In the genomic region with DNA sequence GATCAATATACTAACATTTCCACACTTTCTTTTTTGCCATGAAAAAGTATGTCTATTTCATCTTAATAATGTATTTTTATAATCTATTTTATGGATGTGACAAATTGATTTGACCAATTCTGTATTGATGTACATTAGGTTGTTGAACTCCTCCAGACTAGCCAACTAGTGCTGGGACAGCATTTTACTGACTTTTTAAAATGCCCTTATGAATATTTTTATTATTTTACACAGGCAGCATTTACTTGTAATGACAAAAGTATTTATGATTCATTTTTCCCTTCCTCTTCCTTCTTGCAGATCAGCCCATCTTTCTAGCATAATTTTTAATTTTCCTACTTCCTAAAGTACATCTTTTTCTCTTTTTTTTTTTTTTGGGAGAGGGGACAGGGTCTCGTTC, we compare ENCODE assay signal across 2 cellular contexts.
TF ChIP-seq lines count a peak whose summit lies in the region.

No MANE protein-coding gene starts in this region.

TF ChIP-seq in HEK293, 187 proteins besides CTCF, POLR2A, EP300 and RAD21:
- TF ChIP-seq ZNF623 (tag by site-specific recombination; IDR thresholded peaks at IDR 0.05) (no peak), ZNF132 (tag by site-specific recombination; IDR thresholded peaks at IDR 0.05; ENCODE audit: borderline replicate concordance) (no peak), ZNF707 (tag by site-specific recombination; IDR thresholded peaks at IDR 0.05) (no peak), ZNF776 (tag by site-specific recombination; IDR thresholded peaks at IDR 0.05; ENCODE audit: borderline replicate concordance) (no peak), TRIM28 (IDR thresholded peaks at IDR 0.05; ENCODE audit: borderline replicate concordance, low read length) (no peak), ZNF341 (tag by site-specific recombination; IDR thresholded peaks at IDR 0.05; ENCODE audit: low read depth) (no peak), SETDB1 (IDR thresholded peaks at IDR 0.05; ENCODE audit: insufficient read length, low read length) (no peak), ZNF501 (tag by site-specific recombination; IDR thresholded peaks at IDR 0.05) (no peak), ZNF169 (tag by site-specific recombination; IDR thresholded peaks at IDR 0.05) (no peak)
- TF ChIP-seq, protein P1, sequence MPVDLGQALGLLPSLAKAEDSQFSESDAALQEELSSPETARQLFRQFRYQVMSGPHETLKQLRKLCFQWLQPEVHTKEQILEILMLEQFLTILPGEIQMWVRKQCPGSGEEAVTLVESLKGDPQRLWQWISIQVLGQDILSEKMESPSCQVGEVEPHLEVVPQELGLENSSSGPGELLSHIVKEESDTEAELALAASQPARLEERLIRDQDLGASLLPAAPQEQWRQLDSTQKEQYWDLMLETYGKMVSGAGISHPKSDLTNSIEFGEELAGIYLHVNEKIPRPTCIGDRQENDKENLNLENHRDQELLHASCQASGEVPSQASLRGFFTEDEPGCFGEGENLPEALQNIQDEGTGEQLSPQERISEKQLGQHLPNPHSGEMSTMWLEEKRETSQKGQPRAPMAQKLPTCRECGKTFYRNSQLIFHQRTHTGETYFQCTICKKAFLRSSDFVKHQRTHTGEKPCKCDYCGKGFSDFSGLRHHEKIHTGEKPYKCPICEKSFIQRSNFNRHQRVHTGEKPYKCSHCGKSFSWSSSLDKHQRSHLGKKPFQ (tag by site-specific recombination; IDR thresholded peaks at IDR 0.05): no peak
- TF ChIP-seq, protein P2, sequence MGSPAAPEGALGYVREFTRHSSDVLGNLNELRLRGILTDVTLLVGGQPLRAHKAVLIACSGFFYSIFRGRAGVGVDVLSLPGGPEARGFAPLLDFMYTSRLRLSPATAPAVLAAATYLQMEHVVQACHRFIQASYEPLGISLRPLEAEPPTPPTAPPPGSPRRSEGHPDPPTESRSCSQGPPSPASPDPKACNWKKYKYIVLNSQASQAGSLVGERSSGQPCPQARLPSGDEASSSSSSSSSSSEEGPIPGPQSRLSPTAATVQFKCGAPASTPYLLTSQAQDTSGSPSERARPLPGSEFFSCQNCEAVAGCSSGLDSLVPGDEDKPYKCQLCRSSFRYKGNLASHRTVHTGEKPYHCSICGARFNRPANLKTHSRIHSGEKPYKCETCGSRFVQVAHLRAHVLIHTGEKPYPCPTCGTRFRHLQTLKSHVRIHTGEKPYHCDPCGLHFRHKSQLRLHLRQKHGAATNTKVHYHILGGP (tag by site-specific recombination; IDR thresholded peaks at IDR 0.05): no peak
- TF ChIP-seq, protein P3, sequence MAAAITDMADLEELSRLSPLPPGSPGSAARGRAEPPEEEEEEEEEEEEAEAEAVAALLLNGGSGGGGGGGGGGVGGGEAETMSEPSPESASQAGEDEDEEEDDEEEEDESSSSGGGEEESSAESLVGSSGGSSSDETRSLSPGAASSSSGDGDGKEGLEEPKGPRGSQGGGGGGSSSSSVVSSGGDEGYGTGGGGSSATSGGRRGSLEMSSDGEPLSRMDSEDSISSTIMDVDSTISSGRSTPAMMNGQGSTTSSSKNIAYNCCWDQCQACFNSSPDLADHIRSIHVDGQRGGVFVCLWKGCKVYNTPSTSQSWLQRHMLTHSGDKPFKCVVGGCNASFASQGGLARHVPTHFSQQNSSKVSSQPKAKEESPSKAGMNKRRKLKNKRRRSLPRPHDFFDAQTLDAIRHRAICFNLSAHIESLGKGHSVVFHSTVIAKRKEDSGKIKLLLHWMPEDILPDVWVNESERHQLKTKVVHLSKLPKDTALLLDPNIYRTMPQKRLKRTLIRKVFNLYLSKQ (tag by site-specific recombination; IDR thresholded peaks at IDR 0.05; ENCODE audit: borderline replicate concordance): no peak

TF ChIP-seq in GM12878, 131 proteins besides CTCF, POLR2A, EP300 and RAD21:
- no peak for TF ChIP-seq ZNF24 (IDR thresholded peaks at IDR 0.05)
- no peak for TF ChIP-seq EED (IDR thresholded peaks at IDR 0.05; ENCODE audit: low read depth)
- TF ChIP-seq, protein P4, sequence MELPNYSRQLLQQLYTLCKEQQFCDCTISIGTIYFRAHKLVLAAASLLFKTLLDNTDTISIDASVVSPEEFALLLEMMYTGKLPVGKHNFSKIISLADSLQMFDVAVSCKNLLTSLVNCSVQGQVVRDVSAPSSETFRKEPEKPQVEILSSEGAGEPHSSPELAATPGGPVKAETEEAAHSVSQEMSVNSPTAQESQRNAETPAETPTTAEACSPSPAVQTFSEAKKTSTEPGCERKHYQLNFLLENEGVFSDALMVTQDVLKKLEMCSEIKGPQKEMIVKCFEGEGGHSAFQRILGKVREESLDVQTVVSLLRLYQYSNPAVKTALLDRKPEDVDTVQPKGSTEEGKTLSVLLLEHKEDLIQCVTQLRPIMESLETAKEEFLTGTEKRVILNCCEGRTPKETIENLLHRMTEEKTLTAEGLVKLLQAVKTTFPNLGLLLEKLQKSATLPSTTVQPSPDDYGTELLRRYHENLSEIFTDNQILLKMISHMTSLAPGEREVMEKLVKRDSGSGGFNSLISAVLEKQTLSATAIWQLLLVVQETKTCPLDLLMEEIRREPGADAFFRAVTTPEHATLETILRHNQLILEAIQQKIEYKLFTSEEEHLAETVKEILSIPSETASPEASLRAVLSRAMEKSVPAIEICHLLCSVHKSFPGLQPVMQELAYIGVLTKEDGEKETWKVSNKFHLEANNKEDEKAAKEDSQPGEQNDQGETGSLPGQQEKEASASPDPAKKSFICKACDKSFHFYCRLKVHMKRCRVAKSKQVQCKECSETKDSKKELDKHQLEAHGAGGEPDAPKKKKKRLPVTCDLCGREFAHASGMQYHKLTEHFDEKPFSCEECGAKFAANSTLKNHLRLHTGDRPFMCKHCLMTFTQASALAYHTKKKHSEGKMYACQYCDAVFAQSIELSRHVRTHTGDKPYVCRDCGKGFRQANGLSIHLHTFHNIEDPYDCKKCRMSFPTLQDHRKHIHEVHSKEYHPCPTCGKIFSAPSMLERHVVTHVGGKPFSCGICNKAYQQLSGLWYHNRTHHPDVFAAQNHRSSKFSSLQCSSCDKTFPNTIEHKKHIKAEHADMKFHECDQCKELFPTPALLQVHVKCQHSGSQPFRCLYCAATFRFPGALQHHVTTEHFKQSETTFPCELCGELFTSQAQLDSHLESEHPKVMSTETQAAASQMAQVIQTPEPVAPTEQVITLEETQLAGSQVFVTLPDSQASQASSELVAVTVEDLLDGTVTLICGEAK (IDR thresholded peaks at IDR 0.05; ENCODE audit: borderline replicate concordance): no peak
- TF ChIP-seq, protein P5, sequence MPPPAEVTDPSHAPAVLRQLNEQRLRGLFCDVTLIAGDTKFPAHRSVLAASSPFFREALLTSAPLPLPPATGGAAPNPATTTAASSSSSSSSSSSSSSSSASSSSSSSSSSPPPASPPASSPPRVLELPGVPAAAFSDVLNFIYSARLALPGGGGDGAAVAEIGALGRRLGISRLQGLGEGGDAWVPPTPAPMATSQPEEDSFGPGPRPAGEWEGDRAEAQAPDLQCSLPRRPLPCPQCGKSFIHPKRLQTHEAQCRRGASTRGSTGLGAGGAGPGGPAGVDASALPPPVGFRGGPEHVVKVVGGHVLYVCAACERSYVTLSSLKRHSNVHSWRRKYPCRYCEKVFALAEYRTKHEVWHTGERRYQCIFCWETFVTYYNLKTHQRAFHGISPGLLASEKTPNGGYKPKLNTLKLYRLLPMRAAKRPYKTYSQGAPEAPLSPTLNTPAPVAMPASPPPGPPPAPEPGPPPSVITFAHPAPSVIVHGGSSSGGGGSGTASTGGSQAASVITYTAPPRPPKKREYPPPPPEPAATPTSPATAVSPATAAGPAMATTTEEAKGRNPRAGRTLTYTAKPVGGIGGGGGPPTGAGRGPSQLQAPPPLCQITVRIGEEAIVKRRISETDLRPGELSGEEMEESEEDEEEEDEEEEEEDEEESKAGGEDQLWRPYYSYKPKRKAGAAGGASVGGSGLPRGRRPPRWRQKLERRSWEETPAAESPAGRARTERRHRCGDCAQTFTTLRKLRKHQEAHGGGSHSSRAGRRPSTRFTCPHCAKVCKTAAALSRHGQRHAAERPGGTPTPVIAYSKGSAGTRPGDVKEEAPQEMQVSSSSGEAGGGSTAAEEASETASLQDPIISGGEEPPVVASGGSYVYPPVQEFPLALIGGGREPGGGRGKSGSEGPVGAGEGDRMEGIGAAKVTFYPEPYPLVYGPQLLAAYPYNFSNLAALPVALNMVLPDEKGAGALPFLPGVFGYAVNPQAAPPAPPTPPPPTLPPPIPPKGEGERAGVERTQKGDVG (CRISPR knock-in tag; IDR thresholded peaks at IDR 0.05): no peak
- TF ChIP-seq NRF1 (conservative IDR thresholded peaks at IDR 0.05; ENCODE audit: low read depth, low read length): no peak
- TF ChIP-seq SIN3A (IDR thresholded peaks at IDR 0.05; ENCODE audit: low read depth, low read length): no peak
- no peak for TF ChIP-seq CREM (IDR thresholded peaks at IDR 0.05; ENCODE audit: low read depth)
- TF ChIP-seq SPI1 (IDR thresholded peaks at IDR 0.05; ENCODE audit: borderline replicate concordance, insufficient read depth, low read depth, low read length): no peak
- TF ChIP-seq, protein P6, sequence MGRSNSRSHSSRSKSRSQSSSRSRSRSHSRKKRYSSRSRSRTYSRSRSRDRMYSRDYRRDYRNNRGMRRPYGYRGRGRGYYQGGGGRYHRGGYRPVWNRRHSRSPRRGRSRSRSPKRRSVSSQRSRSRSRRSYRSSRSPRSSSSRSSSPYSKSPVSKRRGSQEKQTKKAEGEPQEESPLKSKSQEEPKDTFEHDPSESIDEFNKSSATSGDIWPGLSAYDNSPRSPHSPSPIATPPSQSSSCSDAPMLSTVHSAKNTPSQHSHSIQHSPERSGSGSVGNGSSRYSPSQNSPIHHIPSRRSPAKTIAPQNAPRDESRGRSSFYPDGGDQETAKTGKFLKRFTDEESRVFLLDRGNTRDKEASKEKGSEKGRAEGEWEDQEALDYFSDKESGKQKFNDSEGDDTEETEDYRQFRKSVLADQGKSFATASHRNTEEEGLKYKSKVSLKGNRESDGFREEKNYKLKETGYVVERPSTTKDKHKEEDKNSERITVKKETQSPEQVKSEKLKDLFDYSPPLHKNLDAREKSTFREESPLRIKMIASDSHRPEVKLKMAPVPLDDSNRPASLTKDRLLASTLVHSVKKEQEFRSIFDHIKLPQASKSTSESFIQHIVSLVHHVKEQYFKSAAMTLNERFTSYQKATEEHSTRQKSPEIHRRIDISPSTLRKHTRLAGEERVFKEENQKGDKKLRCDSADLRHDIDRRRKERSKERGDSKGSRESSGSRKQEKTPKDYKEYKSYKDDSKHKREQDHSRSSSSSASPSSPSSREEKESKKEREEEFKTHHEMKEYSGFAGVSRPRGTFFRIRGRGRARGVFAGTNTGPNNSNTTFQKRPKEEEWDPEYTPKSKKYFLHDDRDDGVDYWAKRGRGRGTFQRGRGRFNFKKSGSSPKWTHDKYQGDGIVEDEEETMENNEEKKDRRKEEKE (IDR thresholded peaks at IDR 0.05): no peak
- no peak for TF ChIP-seq POU2F2 (IDR thresholded peaks at IDR 0.05; ENCODE audit: borderline replicate concordance, low read depth, low read length)
- TF ChIP-seq, protein P7, sequence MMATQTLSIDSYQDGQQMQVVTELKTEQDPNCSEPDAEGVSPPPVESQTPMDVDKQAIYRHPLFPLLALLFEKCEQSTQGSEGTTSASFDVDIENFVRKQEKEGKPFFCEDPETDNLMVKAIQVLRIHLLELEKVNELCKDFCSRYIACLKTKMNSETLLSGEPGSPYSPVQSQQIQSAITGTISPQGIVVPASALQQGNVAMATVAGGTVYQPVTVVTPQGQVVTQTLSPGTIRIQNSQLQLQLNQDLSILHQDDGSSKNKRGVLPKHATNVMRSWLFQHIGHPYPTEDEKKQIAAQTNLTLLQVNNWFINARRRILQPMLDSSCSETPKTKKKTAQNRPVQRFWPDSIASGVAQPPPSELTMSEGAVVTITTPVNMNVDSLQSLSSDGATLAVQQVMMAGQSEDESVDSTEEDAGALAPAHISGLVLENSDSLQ (IDR thresholded peaks at IDR 0.05): no peak
- TF ChIP-seq ZNF384 (IDR thresholded peaks at IDR 0.05; ENCODE audit: borderline replicate concordance, low read depth, low read length): no peak
- no peak for TF ChIP-seq NFIC (IDR thresholded peaks at IDR 0.05; ENCODE audit: low read depth, low read length)
- no peak for TF ChIP-seq RFX5 (IDR thresholded peaks at IDR 0.05; ENCODE audit: low read depth, low read length)
- TF ChIP-seq, protein P8, sequence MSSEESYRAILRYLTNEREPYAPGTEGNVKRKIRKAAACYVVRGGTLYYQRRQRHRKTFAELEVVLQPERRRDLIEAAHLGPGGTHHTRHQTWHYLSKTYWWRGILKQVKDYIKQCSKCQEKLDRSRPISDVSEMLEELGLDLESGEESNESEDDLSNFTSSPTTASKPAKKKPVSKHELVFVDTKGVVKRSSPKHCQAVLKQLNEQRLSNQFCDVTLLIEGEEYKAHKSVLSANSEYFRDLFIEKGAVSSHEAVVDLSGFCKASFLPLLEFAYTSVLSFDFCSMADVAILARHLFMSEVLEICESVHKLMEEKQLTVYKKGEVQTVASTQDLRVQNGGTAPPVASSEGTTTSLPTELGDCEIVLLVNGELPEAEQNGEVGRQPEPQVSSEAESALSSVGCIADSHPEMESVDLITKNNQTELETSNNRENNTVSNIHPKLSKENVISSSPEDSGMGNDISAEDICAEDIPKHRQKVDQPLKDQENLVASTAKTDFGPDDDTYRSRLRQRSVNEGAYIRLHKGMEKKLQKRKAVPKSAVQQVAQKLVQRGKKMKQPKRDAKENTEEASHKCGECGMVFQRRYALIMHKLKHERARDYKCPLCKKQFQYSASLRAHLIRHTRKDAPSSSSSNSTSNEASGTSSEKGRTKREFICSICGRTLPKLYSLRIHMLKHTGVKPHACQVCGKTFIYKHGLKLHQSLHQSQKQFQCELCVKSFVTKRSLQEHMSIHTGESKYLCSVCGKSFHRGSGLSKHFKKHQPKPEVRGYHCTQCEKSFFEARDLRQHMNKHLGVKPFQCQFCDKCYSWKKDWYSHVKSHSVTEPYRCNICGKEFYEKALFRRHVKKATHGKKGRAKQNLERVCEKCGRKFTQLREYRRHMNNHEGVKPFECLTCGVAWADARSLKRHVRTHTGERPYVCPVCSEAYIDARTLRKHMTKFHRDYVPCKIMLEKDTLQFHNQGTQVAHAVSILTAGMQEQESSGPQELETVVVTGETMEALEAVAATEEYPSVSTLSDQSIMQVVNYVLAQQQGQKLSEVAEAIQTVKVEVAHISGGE (CRISPR knock-in tag; IDR thresholded peaks at IDR 0.05): no peak
- TF ChIP-seq CHD4 (IDR thresholded peaks at IDR 0.05): no peak
- no peak for TF ChIP-seq ASH2L (IDR thresholded peaks at IDR 0.05; ENCODE audit: borderline replicate concordance, low read depth)
- no peak for TF ChIP-seq SREBF2 (IDR thresholded peaks at IDR 0.05; ENCODE audit: low read length)
- TF ChIP-seq, protein P9, sequence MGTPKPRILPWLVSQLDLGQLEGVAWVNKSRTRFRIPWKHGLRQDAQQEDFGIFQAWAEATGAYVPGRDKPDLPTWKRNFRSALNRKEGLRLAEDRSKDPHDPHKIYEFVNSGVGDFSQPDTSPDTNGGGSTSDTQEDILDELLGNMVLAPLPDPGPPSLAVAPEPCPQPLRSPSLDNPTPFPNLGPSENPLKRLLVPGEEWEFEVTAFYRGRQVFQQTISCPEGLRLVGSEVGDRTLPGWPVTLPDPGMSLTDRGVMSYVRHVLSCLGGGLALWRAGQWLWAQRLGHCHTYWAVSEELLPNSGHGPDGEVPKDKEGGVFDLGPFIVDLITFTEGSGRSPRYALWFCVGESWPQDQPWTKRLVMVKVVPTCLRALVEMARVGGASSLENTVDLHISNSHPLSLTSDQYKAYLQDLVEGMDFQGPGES (IDR thresholded peaks at IDR 0.05): no peak
- TF ChIP-seq DPF2 (IDR thresholded peaks at IDR 0.05): no peak
